In the genomic region with DNA sequence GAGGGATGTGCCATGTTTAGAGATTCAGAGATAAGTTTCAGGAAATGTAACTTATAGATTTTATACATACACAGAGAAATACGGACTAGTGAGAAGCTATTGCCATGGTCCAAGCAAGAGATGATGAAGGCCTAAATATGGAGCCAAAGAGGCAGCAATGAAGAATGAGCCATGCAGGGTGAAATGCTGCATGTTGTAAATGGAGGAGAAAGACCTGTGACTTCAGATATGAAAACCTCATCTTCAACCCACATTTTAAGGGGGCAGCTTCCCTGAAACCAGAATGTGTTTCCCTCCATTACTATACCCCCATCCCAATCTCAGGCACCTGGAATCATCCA, we compare ENCODE assay signal across 29 cellular contexts. TPM values are rescaled to one million over a fixed set of nuclear protein-coding genes. Genes with fewer than 3 reads are reported as not detected.
"Had no signal": no experiment of that assay in that cellular context is flagged by ENCODE, and none has a peak within 500 bp of the region (broad histone marks: within the 10 kb centered on the region; RNA-seq: fewer than 3 reads in every experiment).

No MANE protein-coding gene starts in this region.

- DNase-seq: natural killer cell; occipital lobe; ovary; posterior cingulate gyrus; psoas muscle; right cardiac atrium; right lobe of liver; spleen; stimulated activated CD4-positive, alpha-beta T cell treated with anti-CD3 and anti-CD28 coated beads, Interleukin-12 subunit alpha, Interleukin-12 subunit beta, amount 100 ng/mL, for 4 hours; stimulated activated CD4-positive, alpha-beta T cell treated with anti-CD3 and anti-CD28 coated beads, Interleukin-1b, Interleukin-23, amount 100 ng/mL, for 48 hours; stimulated activated CD4-positive, alpha-beta T cell treated with anti-CD3 and anti-CD28 coated beads, Interleukin-4, amount 100 ng/mL, for 1 hour; stimulated activated CD4-positive, alpha-beta T cell treated with anti-CD3 and anti-CD28 coated beads, Interleukin-4, amount 100 ng/mL, for 4 hours; stimulated activated CD8-positive, alpha-beta memory T cell treated with anti-CD3 and anti-CD28 coated beads, Interleukin-4, amount 100 ng/mL, for 48 hours; stimulated activated naive CD4-positive, alpha-beta T cell; stimulated activated naive CD8-positive, alpha-beta T cell treated with anti-CD3 and anti-CD28 coated beads, Interleukin-15, amount 100 ng/mL, for 72 hours; stimulated activated naive CD8-positive, alpha-beta T cell treated with anti-CD3 and anti-CD28 coated beads, Interleukin-15, Interleukin-2, amounts not matched to agents 100 U/mL and 50 U/mL, for 24 hours; substantia nigra; testis; tibial artery; transverse colon; upper lobe of right lung; uterus had no signal

- ATAC-seq: natural killer cell; psoas muscle; right cardiac atrium; right lobe of liver; stimulated activated memory B cell treated with anti-CD40 and anti-IgM and Interleukin-4, amounts not matched to agents 10 μg/mL and 1 μg/mL and 100 μg/mL, for 72 hours; stimulated activated naive CD8-positive, alpha-beta T cell treated with anti-CD3 and anti-CD28 coated beads, Interleukin-15, amount 100 ng/mL, for 72 hours; stimulated activated naive CD8-positive, alpha-beta T cell treated with anti-CD3 and anti-CD28 coated beads, Interleukin-15, Interleukin-2, amounts not matched to agents 100 U/mL and 50 U/mL, for 24 hours; upper lobe of right lung had no signal

RNA-seq across cellular contexts. Expression of gene CCL2, which starts 2.9 kb away (rescaled TPM):
- total RNA-seq: natural killer cell, progenitor cell of endocrine pancreas had no signal

RNA-seq across cellular contexts. Expression of gene CCL7, which starts 12.1 kb away (rescaled TPM):
- total RNA-seq: natural killer cell, occipital lobe, progenitor cell of endocrine pancreas, renal cortical epithelial cell, right cardiac atrium, right lobe of liver, spleen, testis, transverse colon, upper lobe of right lung, urinary bladder, uterus had no signal

RNA-seq across cellular contexts. Expression of gene CCL11, which starts 27.6 kb away (rescaled TPM):
- total RNA-seq: natural killer cell, occipital lobe, osteoblast, ovary, progenitor cell of endocrine pancreas, renal cortical epithelial cell, smooth muscle cell, suprapubic skin, testis had no signal
